Comparison of ENCODE assay signal across 8 cellular contexts in genomic region chr19:2095338-2095938, GRCh38. TPM values are rescaled to one million over a fixed set of nuclear protein-coding genes. Genes with fewer than 3 reads are reported as not detected.
A peak's percentile ranks its signal among the peaks of the same experiment; 100 is the strongest.
DNase-seq lines count a peak whose midpoint lies in the region; ATAC-seq, FAIRE-seq and TF ChIP-seq lines count a peak whose summit lies in the region.

No MANE protein-coding gene starts in this region.

- H4K8ac ChIP-seq in mesendoderm (ENCODE audit: low read depth, low read length), result no peak overlapping the region

- no peak overlapping the region for H3K23ac ChIP-seq in mesendoderm (ENCODE audit: low read length)

- peaks cover 2% of the 10 kb centered on the region for H3K79me1 ChIP-seq in mesendoderm (ENCODE audit: low read length)

- TF ChIP-seq POLR2A in K562 (conservative IDR thresholded peaks at IDR 0.05) (no peak), vagina (IDR thresholded peaks at IDR 0.05) (no peak)

- POLR2A ChIA-PET in K562 (lab: Yijun Ruan, JAX), result interaction anchor here (0.6 to 1.0 kb wide), 4 partner anchors 8 to 46 kb away, joined by 3 to 4 read pairs (median 4); no protein-coding TSS in a partner anchor

- H3K4me3 ChIP-seq in heart right ventricle, result peak overlapping the region; percentile 50 to 95 (median 78)
- H3K4me3 ChIP-seq in K562, result peak overlapping the region; percentile 97
- H3K4me3 ChIP-seq in mesendoderm (ENCODE audit: low read length), result no peak overlapping the region
- peak overlapping the region; percentile 59 to 63 for H3K4me3 ChIP-seq in vagina

- H4K5ac ChIP-seq in mesendoderm (ENCODE audit: low read length), result no peak overlapping the region

- intact Hi-C loops in heart right ventricle (cut with DNase I), result loop anchor here in 1 of 10 donors (5.0 kb wide), 1 partner anchor 57 kb away; the partner anchor contains the start of gene AP3D1
- intact Hi-C loops in cardiac septum (cut with DNase I), result no loop called here
- intact Hi-C loops in K562 (cut with micrococcal nuclease), result no loop called here
- intact Hi-C loops in vagina (cut with DNase I), result loop anchor here (2.0 kb wide), 1 partner anchor 27 kb away; no protein-coding TSS in a partner anchor

- H3K79me2 ChIP-seq in K562 (ENCODE audit: control insufficient read depth, insufficient read depth, low read length) (peaks cover 32% of the 10 kb centered on the region), mesendoderm (ENCODE audit: control insufficient read depth, insufficient read depth, low read length) (no peaks in the 10 kb centered on the region)

- H2BK120ac ChIP-seq in mesendoderm (ENCODE audit: low read depth, low read length), result no peak overlapping the region

- CTCF ChIA-PET in K562 (lab: Yijun Ruan, JAX; ENCODE audit: low intra/inter-chr PET ratio), result no interaction called here

- in situ Hi-C loops in K562 (cut with MboI), result no loop called here

- no peak overlapping the region for H2BK15ac ChIP-seq in mesendoderm (replicated peaks; ENCODE audit: low read depth)

- H4K20me1 ChIP-seq in K562 (replicated peaks; ENCODE audit: control insufficient read depth, insufficient read depth, low read length), result no peaks in the 10 kb centered on the region

- no peak for TF ChIP-seq RAD21 in K562 (CRISPR knock-in tag; conservative IDR thresholded peaks at IDR 0.05 in 1 of 2, IDR thresholded peaks at IDR 0.05 in 1 of 2)

- H3K9me3 ChIP-seq in heart right ventricle (no peaks in the 10 kb centered on the region), K562 (replicated peaks; ENCODE audit: control insufficient read depth, insufficient read depth, low read depth, low read length) (no peaks in the 10 kb centered on the region), vagina (no peaks in the 10 kb centered on the region)

- H3K27ac ChIP-seq in heart right ventricle, result peak overlapping the region; percentile 79 to 98 (median 93)
- peak overlapping the region; percentile 88 for H3K27ac ChIP-seq in K562 (ENCODE audit: extremely low read depth, low read depth, low read length)
- no peak overlapping the region for H3K27ac ChIP-seq in mesendoderm (ENCODE audit: low read depth, low read length)
- H3K27ac ChIP-seq in vagina, result peak overlapping the region; percentile 91

- H3K36me3 ChIP-seq in heart right ventricle (peaks cover 0 to 29% (median 12%) of the 10 kb centered on the region in 9 donors), K562 (ENCODE audit: control insufficient read depth, insufficient read depth, low read length) (peaks cover 15% of the 10 kb centered on the region; the same call in 2 of the 3 replicates), mesendoderm (ENCODE audit: control insufficient read depth, insufficient read depth, low read length) (peaks cover 2% of the 10 kb centered on the region), vagina (peaks cover 0 to 12% of the 10 kb centered on the region in 2 donors)

- no peak overlapping the region for H3K4ac ChIP-seq in mesendoderm (ENCODE audit: low read depth, low read length)

- no peak for FAIRE-seq in K562 (lab: Jason Lieb, UNC)

- BruUV-seq in K562 (replicated peaks; lab: Mats Ljungman, UMichigan), result TSS peak; percentile 89

- H3K4me2 ChIP-seq in K562 (ENCODE audit: insufficient read depth, low read length) (peak overlapping the region; percentile 78), mesendoderm (ENCODE audit: low read length) (no peak overlapping the region)

- H3K4me1 ChIP-seq in heart right ventricle (peaks cover 13 to 67% (median 53%) of the 10 kb centered on the region in 9 donors), K562 (replicated peaks in 1 of 2; ENCODE audit: control insufficient read depth in 2 of 2, insufficient read depth in 2 of 2, low read length in 2 of 2) (peaks cover 12 to 65% of the 10 kb centered on the region in 2 experiments; a peak in 4 of 5 replicates), mesendoderm (ENCODE audit: control insufficient read depth, low read depth, low read length) (no peaks in the 10 kb centered on the region), vagina (peaks cover 57% of the 10 kb centered on the region)

- WGBS in heart right ventricle, 2 donors, result 55 to 56% methylated on average over 39 of the region's 39 CpGs
- 3% methylated on average over 23 of the region's 39 CpGs for WGBS in K562 (ENCODE audit: insufficient coverage, low coverage, missing lambda C conversion rate)
- WGBS in mesendoderm (ENCODE audit: extremely low coverage, insufficient coverage, low lambda C conversion rate), result no CpG with 5 or more reads among the region's 39 CpGs

- no peaks in the 10 kb centered on the region for H3K9me1 ChIP-seq in K562 (ENCODE audit: control insufficient read depth, insufficient read depth, low read length)

- TF ChIP-seq CTCF in heart right ventricle (IDR thresholded peaks at IDR 0.05) (no peak), K562 (IDR thresholded peaks at IDR 0.05 in 2 of 3, conservative IDR thresholded peaks at IDR 0.05 in 1 of 3; ENCODE audit: insufficient read depth in 2 of 3, low read depth in 1 of 3, low read length in 3 of 3) (no peak), vagina (IDR thresholded peaks at IDR 0.05) (no peak)

- DNase-seq in heart right ventricle, result no peak
- no peak for DNase-seq in cardiac septum (ENCODE audit: low spot score)
- peak in 3 of 4 experiments; percentile 16 to 42 (median 38) for DNase-seq in K562 (ENCODE audit: extremely low read depth in 1 of 4, low spot score in 3 of 4)
- DNase-seq in mesendoderm, result no peak
- no peak for DNase-seq in vagina (ENCODE audit: extremely low spot score in 2 of 2)
- no peak for DNase-seq in GDM1 (lab: John Stamatoyannopoulos, UW)
- DNase-seq in anterior cingulate cortex (lab: John Stamatoyannopoulos, UW), result no peak

- TF ChIP-seq EP300 in K562 (IDR thresholded peaks at IDR 0.05; ENCODE audit: low read length), result no peak

- ATAC-seq in heart right ventricle (no peak), K562 (no peak), HG03045 (IDR thresholded peaks at IDR 0.05; ENCODE audit: unreplicated experiment) (no peak)

- no peak overlapping the region for H2AK5ac ChIP-seq in mesendoderm (ENCODE audit: low read length)

- H3K9ac ChIP-seq in K562 (ENCODE audit: insufficient read depth in 1 of 2, low read depth in 2 of 2, low read length in 2 of 2) (peak overlapping the region; percentile 77 to 94), mesendoderm (ENCODE audit: low read length) (peak overlapping the region; percentile 66)

- H3K27me3 ChIP-seq in heart right ventricle (no peaks in the 10 kb centered on the region), K562 (ENCODE audit: control insufficient read depth in 2 of 2, insufficient read depth in 2 of 2, low read length in 2 of 2) (no peaks in the 10 kb centered on the region), mesendoderm (ENCODE audit: insufficient read depth, low read length, poor library complexity) (no peaks in the 10 kb centered on the region), vagina (no peaks in the 10 kb centered on the region)

- peak overlapping the region; percentile 85 for H3K56ac ChIP-seq in mesendoderm (ENCODE audit: low read length)

- H3K18ac ChIP-seq in mesendoderm (ENCODE audit: low read length), result no peak overlapping the region

- H2BK5ac ChIP-seq in mesendoderm (ENCODE audit: low read length), result no peak overlapping the region

- H2AFZ ChIP-seq in K562 (ENCODE audit: low read depth, low read length), result peak overlapping the region; percentile 97; the same call in 1 of the 2 replicates

RNA-seq across cellular contexts. Expression of gene MOB3A, which starts 0.7 kb away (rescaled TPM):
- total RNA-seq in heart right ventricle (10 to 100 TPM; 10.0 to 30.5 (median 16.2) TPM), cardiac septum (17.0 TPM), K562 (2014; rRNA removed) (6.0 TPM in 2 replicates), K562 (2014; rRNA removed; fragmentation: Illumina TruSeq; extraction: Trizol) (2.6 and 2.7 TPM in 2 replicates), K562 (2015; rRNA removed; fragmentation: Illumina TruSeq; extraction: Trizol) (5.4 and 5.8 TPM in 2 replicates), K562 (2021) (20.5 and 24.1 TPM in 2 replicates), vagina (50.6 TPM)
- polyA plus RNA-seq in heart right ventricle (10 to 100 TPM in 1 of 2 donors, 1 to 10 TPM in 1; 8.9 to 12.8 TPM), K562 (2011; rRNA removed) (10.9 and 24.8 TPM in 2 replicates), K562 (2014; fragmentation: Illumina TruSeq; extraction: Trizol) (11.9 and 12.0 TPM in 2 replicates), K562 (2014; fragmentation: Nextera tagmentation; extraction: Ambion mirVana) (1 to 10 TPM; 1.1 to 2.2 TPM), K562 (2014; rRNA removed) (8.2 and 10.3 TPM in 2 replicates)
- total RNA-seq in K562 (2011; cell fraction: chromatin; rRNA removed; ENCODE audit: low replicate concordance), result 14.5 and 31.8 TPM in 2 replicates
- 13.9 and 14.7 TPM in 2 replicates for total RNA-seq in K562 (2011; cell fraction: nucleolus; rRNA removed)
- 13.0 and 13.8 TPM in 2 replicates for total RNA-seq in K562 (2011; cell fraction: nucleoplasm; rRNA removed)
- 30.7 and 31.8 TPM in 2 replicates for polyA plus RNA-seq in K562 (2011; cell fraction: cytosol; rRNA removed)
- 10.5 and 12.5 TPM in 2 replicates for polyA plus RNA-seq in K562 (2011; cell fraction: nucleus; rRNA removed)
- 10.9 and 12.9 TPM in 2 replicates for polyA plus RNA-seq in K562 (2012)
- polyA minus RNA-seq in K562 (2011; rRNA and poly(A)+ RNA removed), result 10.3 and 10.6 TPM in 2 replicates
- polyA minus RNA-seq in K562 (2011; cell fraction: cytosol; rRNA and poly(A)+ RNA removed), result 26.8 and 37.9 TPM in 2 replicates
- 3.9 and 8.2 TPM in 2 replicates for polyA minus RNA-seq in K562 (2011; cell fraction: nucleus; rRNA and poly(A)+ RNA removed)
- polyA plus RNA-seq in mesendoderm (2013, experiment 1 of 2), result 5.7 TPM
- 6.3 TPM for polyA plus RNA-seq in mesendoderm (2013, experiment 2 of 2)

RNA-seq across cellular contexts. Expression of gene IZUMO4, which starts 1.3 kb away (rescaled TPM):
- 1 to 10 TPM; 1.2 to 6.5 (median 2.2) TPM for total RNA-seq in heart right ventricle
- polyA plus RNA-seq in heart right ventricle, result 10 to 100 TPM in 1 of 2 donors, 1 to 10 TPM in 1; 8.6 to 13.1 TPM
- total RNA-seq in cardiac septum, result 4.3 TPM
- 6.2 and 19.6 TPM in 2 replicates for total RNA-seq in K562 (2011; cell fraction: chromatin; rRNA removed; ENCODE audit: low replicate concordance)
- total RNA-seq in K562 (2011; cell fraction: nucleolus; rRNA removed), result 14.0 and 17.2 TPM in 2 replicates
- 8.0 and 12.0 TPM in 2 replicates for total RNA-seq in K562 (2011; cell fraction: nucleoplasm; rRNA removed)
- total RNA-seq in K562 (2014; rRNA removed), result 0.94 and 1.2 TPM in 2 replicates
- 0.25 and 0.48 TPM in 2 replicates for total RNA-seq in K562 (2014; rRNA removed; fragmentation: Illumina TruSeq; extraction: Trizol)
- total RNA-seq in K562 (2015; rRNA removed; fragmentation: Illumina TruSeq; extraction: Trizol), result 0.53 and 0.72 TPM in 2 replicates
- total RNA-seq in K562 (2021), result 1.6 TPM in 2 replicates
- 2.6 and 9.3 TPM in 2 replicates for polyA plus RNA-seq in K562 (2011; rRNA removed)
- polyA plus RNA-seq in K562 (2011; cell fraction: cytosol; rRNA removed), result 3.7 and 5.5 TPM in 2 replicates
- polyA plus RNA-seq in K562 (2011; cell fraction: nucleus; rRNA removed), result 59.2 and 77.4 TPM in 2 replicates
- polyA plus RNA-seq in K562 (2012), result 2.1 and 5.9 TPM in 2 replicates
- polyA plus RNA-seq in K562 (2014; fragmentation: Illumina TruSeq; extraction: Trizol), result 0.78 and 1.4 TPM in 2 replicates
- polyA plus RNA-seq in K562 (2014; fragmentation: Nextera tagmentation; extraction: Ambion mirVana), result under 1 TPM; 0.07 to 0.13 TPM
- polyA plus RNA-seq in K562 (2014; rRNA removed), result 1.6 and 3.9 TPM in 2 replicates
- polyA minus RNA-seq in K562 (2011; rRNA and poly(A)+ RNA removed), result 0.60 and 0.74 TPM in 2 replicates
- polyA minus RNA-seq in K562 (2011; cell fraction: cytosol; rRNA and poly(A)+ RNA removed), result not detected in 2 replicates
- 5.4 and 8.3 TPM in 2 replicates for polyA minus RNA-seq in K562 (2011; cell fraction: nucleus; rRNA and poly(A)+ RNA removed)
- 0.48 TPM for polyA plus RNA-seq in mesendoderm (2013, experiment 1 of 2)
- polyA plus RNA-seq in mesendoderm (2013, experiment 2 of 2), result 0.36 TPM
- total RNA-seq in vagina, result 7.9 TPM

RNA-seq across cellular contexts. Expression of gene MKNK2, which starts 44.4 kb away (rescaled TPM):
- total RNA-seq in heart right ventricle (100 to 1,000 TPM; 107 to 260 (median 144) TPM), cardiac septum (122 TPM), K562 (2014; rRNA removed) (83.9 and 114 TPM in 2 replicates), K562 (2014; rRNA removed; fragmentation: Illumina TruSeq; extraction: Trizol) (19.3 and 22.0 TPM in 2 replicates), K562 (2015; rRNA removed; fragmentation: Illumina TruSeq; extraction: Trizol) (48.6 and 51.9 TPM in 2 replicates), K562 (2021) (179 and 191 TPM in 2 replicates), vagina (185 TPM)
- polyA plus RNA-seq in heart right ventricle (100 to 1,000 TPM; 144 to 189 TPM), K562 (2011; rRNA removed) (59.3 and 97.4 TPM in 2 replicates), K562 (2014; fragmentation: Illumina TruSeq; extraction: Trizol) (44.6 and 77.5 TPM in 2 replicates), K562 (2014; fragmentation: Nextera tagmentation; extraction: Ambion mirVana) (1 to 10 TPM; 5.1 to 5.5 TPM), K562 (2014; rRNA removed) (87.2 and 91.7 TPM in 2 replicates)
- total RNA-seq in K562 (2011; cell fraction: chromatin; rRNA removed; ENCODE audit: low replicate concordance), result 62.3 and 206 TPM in 2 replicates
- total RNA-seq in K562 (2011; cell fraction: nucleolus; rRNA removed), result 137 and 161 TPM in 2 replicates
- total RNA-seq in K562 (2011; cell fraction: nucleoplasm; rRNA removed), result 83.2 and 85.9 TPM in 2 replicates
- polyA plus RNA-seq in K562 (2011; cell fraction: cytosol; rRNA removed), result 77.0 and 149 TPM in 2 replicates
- 131 and 186 TPM in 2 replicates for polyA plus RNA-seq in K562 (2011; cell fraction: nucleus; rRNA removed)
- 69.2 and 176 TPM in 2 replicates for polyA plus RNA-seq in K562 (2012)
- 39.4 and 48.9 TPM in 2 replicates for polyA minus RNA-seq in K562 (2011; rRNA and poly(A)+ RNA removed)
- polyA minus RNA-seq in K562 (2011; cell fraction: cytosol; rRNA and poly(A)+ RNA removed), result 99.7 and 155 TPM in 2 replicates
- polyA minus RNA-seq in K562 (2011; cell fraction: nucleus; rRNA and poly(A)+ RNA removed), result 43.6 and 57.8 TPM in 2 replicates
- polyA plus RNA-seq in mesendoderm (2013, experiment 1 of 2), result 98.2 TPM
- polyA plus RNA-seq in mesendoderm (2013, experiment 2 of 2), result 97.3 TPM

RNA-seq across cellular contexts. Expression of gene AP3D1, which starts 55.9 kb away (rescaled TPM):
- total RNA-seq in heart right ventricle (100 to 1,000 TPM in 1 of 10 donors, 10 to 100 TPM in 9; 68.4 to 168 (median 81.9) TPM), cardiac septum (89.0 TPM), K562 (2014; rRNA removed) (52.0 and 68.7 TPM in 2 replicates), K562 (2014; rRNA removed; fragmentation: Illumina TruSeq; extraction: Trizol) (23.3 and 28.0 TPM in 2 replicates), K562 (2015; rRNA removed; fragmentation: Illumina TruSeq; extraction: Trizol) (35.9 and 36.9 TPM in 2 replicates), K562 (2021) (72.3 and 86.1 TPM in 2 replicates), vagina (62.9 TPM)
- polyA plus RNA-seq in heart right ventricle (10 to 100 TPM; 63.9 to 95.1 TPM), K562 (2011; rRNA removed) (34.9 and 55.0 TPM in 2 replicates), K562 (2014; fragmentation: Illumina TruSeq; extraction: Trizol) (82.1 and 90.4 TPM in 2 replicates), K562 (2014; fragmentation: Nextera tagmentation; extraction: Ambion mirVana) (1 to 10 TPM; 1.2 to 1.6 TPM), K562 (2014; rRNA removed) (47.5 and 48.7 TPM in 2 replicates)
- 129 and 304 TPM in 2 replicates for total RNA-seq in K562 (2011; cell fraction: chromatin; rRNA removed; ENCODE audit: low replicate concordance)
- 133 and 146 TPM in 2 replicates for total RNA-seq in K562 (2011; cell fraction: nucleolus; rRNA removed)
- 118 and 124 TPM in 2 replicates for total RNA-seq in K562 (2011; cell fraction: nucleoplasm; rRNA removed)
- 49.2 and 58.1 TPM in 2 replicates for polyA plus RNA-seq in K562 (2011; cell fraction: cytosol; rRNA removed)
- 226 and 232 TPM in 2 replicates for polyA plus RNA-seq in K562 (2011; cell fraction: nucleus; rRNA removed)
- polyA plus RNA-seq in K562 (2012), result 95.5 and 117 TPM in 2 replicates
- polyA minus RNA-seq in K562 (2011; rRNA and poly(A)+ RNA removed), result 42.6 and 42.8 TPM in 2 replicates
- polyA minus RNA-seq in K562 (2011; cell fraction: cytosol; rRNA and poly(A)+ RNA removed), result 69.3 and 76.0 TPM in 2 replicates
- polyA minus RNA-seq in K562 (2011; cell fraction: nucleus; rRNA and poly(A)+ RNA removed), result 40.8 and 59.9 TPM in 2 replicates
- polyA plus RNA-seq in mesendoderm (2013, experiment 1 of 2), result 92.2 TPM
- 92.6 TPM for polyA plus RNA-seq in mesendoderm (2013, experiment 2 of 2)

Comparison
In these comparisons a context has a peak if more than half of its experiments do, and no peak if none do; other contexts are left out.
1. DNase-seq: peak in K562 (3 of 4); none in heart right ventricle (0 of 2), cardiac septum (single experiment), mesendoderm (single experiment), vagina (0 of 2), GDM1 (single experiment) and anterior cingulate cortex (0 of 58).